ENCODE assay signal across 22 cellular contexts in genomic region chr18:3345885-3346284, GRCh38.
DNase-seq lines count a peak whose midpoint lies in the region; ATAC-seq, FAIRE-seq and TF ChIP-seq lines count a peak whose summit lies in the region.
"Had no signal": no experiment of that assay in that cellular context is flagged by ENCODE, and none has a peak within 500 bp of the region (broad histone marks: within the 10 kb centered on the region; RNA-seq: fewer than 3 reads in every experiment).

No MANE protein-coding gene starts in this region.

- ATAC-seq in Panc1 (no peak), GM21381 (IDR thresholded peaks at IDR 0.05; ENCODE audit: unreplicated experiment) (no peak)
- ATAC-seq: activated CD4-positive, alpha-beta T cell treated with anti-CD3 and anti-CD28 coated beads for 36 hours; activated T-cell treated with anti-CD3 and anti-CD28 coated beads, Interleukin-2, amount 50 U/mL, for 72 hours; CD8-positive, alpha-beta T cell; natural killer cell; pancreas; T-cell had no signal

- CTCF ChIA-PET in Panc1 (lab: Charles Lee), result no interaction called here

- no peaks in the 10 kb centered on the region for H3K9me1 ChIP-seq in keratinocyte (ENCODE audit: control insufficient read depth, extremely low read depth, insufficient read depth, low read length)

- H3K4me2 ChIP-seq in keratinocyte (ENCODE audit: control insufficient read depth, extremely low read depth, insufficient read depth, low read depth, low read length), result peak overlapping the region; percentile 79
- H3K4me2 ChIP-seq: KMS-11 had no signal

- H3K36me3 ChIP-seq in Panc1 (ENCODE audit: control insufficient read depth, insufficient read depth, low read length) (no peaks in the 10 kb centered on the region), keratinocyte (ENCODE audit: control insufficient read depth in 2 of 2, extremely low read depth in 1 of 2, insufficient read depth in 2 of 2, low read length in 2 of 2) (no peaks in the 10 kb centered on the region), vagina (no peaks in the 10 kb centered on the region)
- H3K36me3 ChIP-seq: pancreas had no signal

- no peak for TF ChIP-seq CTCF in Panc1 (IDR thresholded peaks at IDR 0.05)
- TF ChIP-seq CTCF in keratinocyte (optimal IDR thresholded peaks at IDR 0.05 in 1 of 3, IDR thresholded peaks at IDR 0.05 in 1 of 3, conservative IDR thresholded peaks at IDR 0.05 in 1 of 3; ENCODE audit: extremely low read depth in 1 of 3, insufficient read depth in 2 of 3, low read length in 3 of 3), result no peak
- TF ChIP-seq CTCF in vagina (IDR thresholded peaks at IDR 0.05), result no peak

- intact Hi-C loops in Panc1 (cut with micrococcal nuclease; ENCODE audit: unreplicated experiment), result no loop called here
- intact Hi-C loops in vagina (cut with DNase I), result no loop called here

- H3K9ac ChIP-seq in keratinocyte (ENCODE audit: control insufficient read depth, extremely low read depth, insufficient read depth, low read length), result no peak overlapping the region
- H3K9ac ChIP-seq: KMS-11 had no signal

- H3K27ac ChIP-seq in Panc1 (ENCODE audit: low read length), result 0 out of 2 replicates have a peak overlapping the region, but pooled peaks have one; percentile 2
- peak overlapping the region; percentile 55 for H3K27ac ChIP-seq in epithelial cell of prostate
- H3K27ac ChIP-seq in keratinocyte (ENCODE audit: control insufficient read depth, insufficient read depth, low read length), result peak overlapping the region; percentile 60
- peak overlapping the region; percentile 55 for H3K27ac ChIP-seq in vagina
- H3K27ac ChIP-seq: KMS-11, pancreas had no signal

- no peak for TF ChIP-seq POLR2A in vagina (IDR thresholded peaks at IDR 0.05)

- dilution Hi-C loops in keratinocyte (cut with MboI; ENCODE audit: extremely low pct_ligation_motif_present, low sequenced_read_pairs), result no loop called here

- H3K4me1 ChIP-seq in Panc1 (ENCODE audit: control insufficient read depth, insufficient read depth, low read length) (peaks cover 7% of the 10 kb centered on the region; the same call in 1 of the 2 replicates), keratinocyte (ENCODE audit: control insufficient read depth, extremely low read depth, insufficient read depth, low read length) (peaks cover 40% of the 10 kb centered on the region), vagina (peaks cover 21% of the 10 kb centered on the region)
- H3K4me1 ChIP-seq: pancreas had no signal

- in situ Hi-C loops in Panc1 (cut with HindIII; ENCODE audit: low pct_unique_long_range_greater_than_20kb, low sequenced_read_pairs), result no loop called here

- no peaks in the 10 kb centered on the region for H3K27me3 ChIP-seq in Panc1 (ENCODE audit: control insufficient read depth, insufficient read depth, low read length)
- H3K27me3 ChIP-seq in keratinocyte (ENCODE audit: control insufficient read depth, extremely low read depth, insufficient read depth, low read length), result no peaks in the 10 kb centered on the region
- H3K27me3 ChIP-seq in vagina, result no peaks in the 10 kb centered on the region
- H3K27me3 ChIP-seq: pancreas had no signal

- H3K9me3 ChIP-seq in Panc1 (ENCODE audit: control insufficient read depth, insufficient read depth, low read depth, low read length) (no peaks in the 10 kb centered on the region), keratinocyte (ENCODE audit: control insufficient read depth, low read depth, low read length) (no peaks in the 10 kb centered on the region), vagina (no peaks in the 10 kb centered on the region)
- H3K9me3 ChIP-seq: pancreas had no signal

- no peaks in the 10 kb centered on the region for H3K79me2 ChIP-seq in keratinocyte (ENCODE audit: control insufficient read depth, insufficient read depth, low read length)

- peak overlapping the region; percentile 44 for H2AFZ ChIP-seq in keratinocyte (ENCODE audit: control insufficient read depth, low read length)

- peak; percentile 99 for FAIRE-seq in keratinocyte (lab: Jason Lieb, UNC)
- FAIRE-seq: astrocyte, pancreas had no signal

- POLR2A ChIA-PET in Panc1 (lab: Charles Lee), result no interaction called here

- no peak for DNase-seq in Panc1 (ENCODE audit: low read depth, low spot score)
- peak; percentile 77 for DNase-seq in epithelial cell of prostate (ENCODE audit: low read depth, low spot score)
- no peak for DNase-seq in keratinocyte (ENCODE audit: low read depth, low spot score)
- peak in 1 of 2 donors; percentile 79 for DNase-seq in vagina (ENCODE audit: extremely low spot score in 2 of 2)
- no peak for DNase-seq in dermis blood vessel endothelial cell
- DNase-seq in SKM-1 treated with dmso at 0.1 percent for 144 hours (lab: John Stamatoyannopoulos, UW; ENCODE audit: unreplicated experiment), result no peak
- DNase-seq: activated CD4-positive, alpha-beta T cell treated with anti-CD3 and anti-CD28 coated beads for 36 hours; activated naive CD4-positive, alpha-beta T cell treated with anti-CD3 and anti-CD28 coated beads, Interleukin-2, amount 10 ng/mL, durations not matched to agents 7 days and 5 days; activated T-cell treated with anti-CD3 and anti-CD28 coated beads, Interleukin-2, amount 50 U/mL, for 72 hours; CD8-positive, alpha-beta T cell; effector CD8-positive, alpha-beta T cell; natural killer cell; NCI-H1048; NCI-H1930; NCI-H345; NCI-H774; pancreas; SIG-M5; T-cell had no signal

- no TSS peak for BruUV-seq in Panc1 (replicated peaks; lab: Mats Ljungman, UMichigan)

- H3K4me3 ChIP-seq in Panc1 (ENCODE audit: low read depth in 2 of 2, low read length in 2 of 2) (no peak overlapping the region), keratinocyte (ENCODE audit: control insufficient read depth in 2 of 3, extremely low read depth in 1 of 3, insufficient read depth in 2 of 3, low read depth in 1 of 3, low read length in 3 of 3) (no peak overlapping the region), vagina (no peak overlapping the region)
- H3K4me3 ChIP-seq: pancreas had no signal

- H4K20me1 ChIP-seq in keratinocyte (ENCODE audit: control insufficient read depth, extremely low read depth, insufficient read depth, low read length), result no peaks in the 10 kb centered on the region

Comparison
In these comparisons a context has a peak if more than half of its experiments do, and no peak if none do; other contexts are left out.
1. H3K27ac ChIP-seq: peak in every context shown above with its lines; median percentile 60 in keratinocyte; 55 in epithelial cell of prostate; 55 in vagina; 2 in Panc1.